ENCODE assay signal across 1 cellular context in the genomic region with DNA sequence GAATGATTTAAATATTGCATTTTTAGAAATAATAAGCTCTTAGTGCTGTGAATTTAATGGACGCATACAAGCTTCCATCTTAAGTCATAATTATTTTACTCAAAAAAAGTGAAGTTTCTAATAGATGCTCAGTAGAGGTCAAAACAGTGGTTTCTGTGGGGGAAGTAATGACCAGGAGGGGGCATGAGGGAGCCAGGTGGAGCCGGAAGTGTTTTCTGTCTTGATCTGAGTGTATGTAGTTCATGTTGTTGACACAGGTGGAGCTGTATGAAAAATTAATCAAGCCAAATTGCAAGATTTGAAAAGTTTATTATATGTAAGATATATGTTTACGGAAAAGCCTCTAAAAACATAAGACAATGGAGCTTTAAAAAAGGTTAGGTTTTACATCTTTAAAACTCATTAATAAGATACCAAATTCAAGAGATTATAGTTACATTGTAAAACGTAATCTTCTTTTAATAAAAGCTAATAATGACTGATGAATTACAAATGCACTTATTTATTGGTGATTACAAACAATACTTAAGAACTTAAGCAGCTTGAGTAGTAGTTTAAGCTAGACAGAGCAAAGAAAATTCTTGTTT.
TF ChIP-seq lines count a peak whose summit lies in the region.

No MANE protein-coding gene starts in this region.

TF ChIP-seq in GM12878, 131 proteins besides CTCF, POLR2A, EP300 and RAD21 (continued from another document and continues in another):
- no peak for TF ChIP-seq NKRF (conservative IDR thresholded peaks at IDR 0.05)
- no peak for TF ChIP-seq LARP7 (IDR thresholded peaks at IDR 0.05)
- TF ChIP-seq ESRRA (IDR thresholded peaks at IDR 0.05; ENCODE audit: low read length): no peak
- TF ChIP-seq MEF2A (IDR thresholded peaks at IDR 0.05; ENCODE audit: insufficient read depth, low read depth, low read length): no peak
- no peak for TF ChIP-seq ZBED1 (IDR thresholded peaks at IDR 0.05; ENCODE audit: borderline replicate concordance)
- TF ChIP-seq HCFC1 (IDR thresholded peaks at IDR 0.05; ENCODE audit: low read length): no peak
- no peak for TF ChIP-seq ZZZ3 (IDR thresholded peaks at IDR 0.05; ENCODE audit: control insufficient read depth, insufficient read length, low read depth)
- no peak for TF ChIP-seq RELB (IDR thresholded peaks at IDR 0.05; ENCODE audit: low read depth)
- no peak for TF ChIP-seq ATF3 (IDR thresholded peaks at IDR 0.05; ENCODE audit: borderline replicate concordance, extremely low read depth, low read depth, low read length)
- TF ChIP-seq JUND (IDR thresholded peaks at IDR 0.05; ENCODE audit: low read depth, low read length): no peak
- TF ChIP-seq CBX3 (IDR thresholded peaks at IDR 0.05; ENCODE audit: borderline replicate concordance, low read depth): no peak
- no peak for TF ChIP-seq SPI1 (IDR thresholded peaks at IDR 0.05; ENCODE audit: borderline replicate concordance, insufficient read depth, low read depth, low read length)
- no peak for TF ChIP-seq ATF7 (IDR thresholded peaks at IDR 0.05; ENCODE audit: low read depth)
- no peak for TF ChIP-seq REST (IDR thresholded peaks at IDR 0.05; ENCODE audit: low read depth, low read length)
- TF ChIP-seq ETV6 (conservative IDR thresholded peaks at IDR 0.05 in 1 of 2, IDR thresholded peaks at IDR 0.05 in 1 of 2; ENCODE audit: borderline replicate concordance in 1 of 2, low read depth in 1 of 2): peak in 1 of 2 experiments; percentile 52; a peak in 2 of 4 replicates
- no peak for TF ChIP-seq TAF1 (IDR thresholded peaks at IDR 0.05; ENCODE audit: borderline replicate concordance, low read depth, low read length)
- 0 out of 2 replicates have a peak, but pooled peaks have one; percentile 17 for TF ChIP-seq GABPA (IDR thresholded peaks at IDR 0.05; ENCODE audit: low read depth)
- no peak for TF ChIP-seq WRNIP1 (IDR thresholded peaks at IDR 0.05; ENCODE audit: borderline replicate concordance, low read depth, low read length)
- peak; percentile 29; the same call in 1 of the 2 replicates for TF ChIP-seq CBFB (IDR thresholded peaks at IDR 0.05; ENCODE audit: low read depth)
- TF ChIP-seq PAX8 (IDR thresholded peaks at IDR 0.05): no peak
- TF ChIP-seq BMI1 (IDR thresholded peaks at IDR 0.05; ENCODE audit: borderline replicate concordance): no peak
- no peak for TF ChIP-seq BRCA1 (IDR thresholded peaks at IDR 0.05; ENCODE audit: low read depth, low read length)
- TF ChIP-seq MYC (IDR thresholded peaks at IDR 0.05; ENCODE audit: insufficient read depth, insufficient read length, insufficient replicate concordance, low read length, severe bottlenecking): no peak
- TF ChIP-seq FOXK2 (IDR thresholded peaks at IDR 0.05): no peak
- no peak for TF ChIP-seq PML (IDR thresholded peaks at IDR 0.05; ENCODE audit: low read length)
- no peak for TF ChIP-seq HSF1 (IDR thresholded peaks at IDR 0.05; ENCODE audit: low read depth, low read length)
- no peak for TF ChIP-seq ZNF24 (IDR thresholded peaks at IDR 0.05)
- no peak for TF ChIP-seq POLR2AphosphoS2 (IDR thresholded peaks at IDR 0.05; ENCODE audit: low read depth, low read length)
- no peak for TF ChIP-seq POLR2AphosphoS5 (IDR thresholded peaks at IDR 0.05; ENCODE audit: low read length)
- TF ChIP-seq DPF2 (IDR thresholded peaks at IDR 0.05): no peak
- TF ChIP-seq SRF (IDR thresholded peaks at IDR 0.05; ENCODE audit: low read depth in 2 of 2, low read length in 2 of 2): no peak
- no peak for TF ChIP-seq CUX1 (IDR thresholded peaks at IDR 0.05; ENCODE audit: insufficient replicate concordance, low read depth, low read length)
- no peak for TF ChIP-seq SREBF2 (IDR thresholded peaks at IDR 0.05; ENCODE audit: low read length)
- TF ChIP-seq EGR1 (IDR thresholded peaks at IDR 0.05; ENCODE audit: borderline replicate concordance in 1 of 2, low read depth in 2 of 2, low read length in 2 of 2): no peak
- TF ChIP-seq RUNX3 (IDR thresholded peaks at IDR 0.05; ENCODE audit: low read length): peak; percentile 80
- TF ChIP-seq NR2C2 (IDR thresholded peaks at IDR 0.05; ENCODE audit: borderline replicate concordance, control insufficient read depth, insufficient read length, low read depth): no peak
- no peak for TF ChIP-seq ZBTB11 (CRISPR knock-in tag; IDR thresholded peaks at IDR 0.05)
- TF ChIP-seq JUNB (IDR thresholded peaks at IDR 0.05): peak; percentile 33; the same call in 1 of the 2 replicates
- TF ChIP-seq, protein P1, sequence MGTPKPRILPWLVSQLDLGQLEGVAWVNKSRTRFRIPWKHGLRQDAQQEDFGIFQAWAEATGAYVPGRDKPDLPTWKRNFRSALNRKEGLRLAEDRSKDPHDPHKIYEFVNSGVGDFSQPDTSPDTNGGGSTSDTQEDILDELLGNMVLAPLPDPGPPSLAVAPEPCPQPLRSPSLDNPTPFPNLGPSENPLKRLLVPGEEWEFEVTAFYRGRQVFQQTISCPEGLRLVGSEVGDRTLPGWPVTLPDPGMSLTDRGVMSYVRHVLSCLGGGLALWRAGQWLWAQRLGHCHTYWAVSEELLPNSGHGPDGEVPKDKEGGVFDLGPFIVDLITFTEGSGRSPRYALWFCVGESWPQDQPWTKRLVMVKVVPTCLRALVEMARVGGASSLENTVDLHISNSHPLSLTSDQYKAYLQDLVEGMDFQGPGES (IDR thresholded peaks at IDR 0.05): no peak
- no peak for TF ChIP-seq SUZ12 (IDR thresholded peaks at IDR 0.05; ENCODE audit: unreplicated experiment)
